ENCODE assay signal across 1 cellular context in genomic region chr3:187022403-187023029, GRCh38.
TF ChIP-seq lines count a peak whose summit lies in the region.

No MANE protein-coding gene starts in this region.

TF ChIP-seq in K562, 482 proteins besides CTCF, POLR2A, EP300 and RAD21 (continued from another document):
- TF ChIP-seq FOXM1 (IDR thresholded peaks at IDR 0.05; ENCODE audit: low read depth) (peak; percentile 95), FOXM1 (CRISPR knock-in tag; IDR thresholded peaks at IDR 0.05; ENCODE audit: low read depth) (no peak), RAD51 (IDR thresholded peaks at IDR 0.05; ENCODE audit: borderline replicate concordance, low read depth) (peak; percentile 50; the same call in 1 of the 2 replicates), ID3 (CRISPR knock-in tag; IDR thresholded peaks at IDR 0.05) (no peak), ID3 (tag; IDR thresholded peaks at IDR 0.05) (peak; percentile 38; the same call in 1 of the 2 replicates), TAF1 (IDR thresholded peaks at IDR 0.05; ENCODE audit: control insufficient read depth, extremely low read depth, insufficient read depth, low read length, severe bottlenecking) (peak; percentile 34), USF2 (CRISPR knock-in tag; IDR thresholded peaks at IDR 0.05) (no peak), ZMIZ1 (IDR thresholded peaks at IDR 0.05; ENCODE audit: low read depth in 2 of 2, low read length in 2 of 2) (peak in 1 of 2 experiments; percentile 98; a peak in 2 of 4 replicates)
TF ChIP-seq in K562: peak in this region for 137.
